ENCODE assay signal across 1 cellular context in genomic region chr1:17008208-17008855, GRCh38.
TF ChIP-seq lines count a peak whose summit lies in the region.

No MANE protein-coding gene starts in this region.

TF ChIP-seq in SK-N-SH treated with all-trans-retinoic acid at 6 μM for 48 hours, 23 proteins besides CTCF, POLR2A, EP300 and RAD21 (continued from another document):
- no peak for TF ChIP-seq POU6F1 (CRISPR knock-in tag; IDR thresholded peaks at IDR 0.05; ENCODE audit: borderline replicate concordance, low read depth)
